In the genomic region with DNA sequence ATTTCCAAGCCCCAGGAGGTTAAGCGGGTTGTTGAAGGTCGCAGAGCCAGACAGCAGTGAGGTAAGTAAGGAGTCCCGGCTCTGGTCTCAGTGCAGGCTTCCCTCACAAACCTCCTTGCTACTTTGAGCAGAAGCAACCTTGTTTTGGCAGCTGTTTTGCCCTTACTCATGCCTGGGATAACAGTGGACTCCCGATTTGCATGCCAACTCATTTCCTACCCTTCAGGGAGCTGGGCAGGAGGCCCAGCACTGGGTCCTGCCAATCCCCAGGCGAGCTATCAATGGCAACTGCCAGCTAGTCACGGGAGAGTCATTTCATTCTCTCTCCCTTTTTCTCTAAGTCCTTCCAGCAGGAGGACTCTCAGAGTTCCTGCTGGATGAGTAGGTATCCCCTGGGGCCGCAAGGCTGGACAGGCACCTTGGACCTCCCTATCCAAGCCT, we compare ENCODE assay signal across 1 cellular context.
TF ChIP-seq lines count a peak whose summit lies in the region.

No MANE protein-coding gene starts in this region.

TF ChIP-seq in SK-N-SH, 30 proteins besides CTCF, POLR2A, EP300 and RAD21 (continued from another document):
- TF ChIP-seq FOXM1 (IDR thresholded peaks at IDR 0.05; ENCODE audit: low read depth) (0 out of 2 replicates have a peak, but pooled peaks have one; percentile 31), FOXJ3 (CRISPR knock-in tag; IDR thresholded peaks at IDR 0.05) (no peak), GABPA (IDR thresholded peaks at IDR 0.05; ENCODE audit: low read depth) (no peak), USF1 (IDR thresholded peaks at IDR 0.05; ENCODE audit: borderline replicate concordance, low read depth) (0 out of 2 replicates have a peak, but pooled peaks have one; percentile 28), TEAD4 (IDR thresholded peaks at IDR 0.05; ENCODE audit: borderline replicate concordance, insufficient read depth) (peak; percentile 75; the same call in 1 of the 2 replicates), RXRA (IDR thresholded peaks at IDR 0.05; ENCODE audit: borderline replicate concordance, low read depth) (peak; percentile 77; the same call in 1 of the 2 replicates), NFIC (IDR thresholded peaks at IDR 0.05; ENCODE audit: borderline replicate concordance) (peak; percentile 96), MEF2A (IDR thresholded peaks at IDR 0.05; ENCODE audit: borderline replicate concordance, low read depth) (0 out of 2 replicates have a peak, but pooled peaks have one; percentile 37), TCF12 (IDR thresholded peaks at IDR 0.05) (peak; percentile 89), POLR2AphosphoS5 (IDR thresholded peaks at IDR 0.05; ENCODE audit: low read depth, low read length) (no peak; the same call in 1 of the 2 replicates)
- TF ChIP-seq, protein P1, sequence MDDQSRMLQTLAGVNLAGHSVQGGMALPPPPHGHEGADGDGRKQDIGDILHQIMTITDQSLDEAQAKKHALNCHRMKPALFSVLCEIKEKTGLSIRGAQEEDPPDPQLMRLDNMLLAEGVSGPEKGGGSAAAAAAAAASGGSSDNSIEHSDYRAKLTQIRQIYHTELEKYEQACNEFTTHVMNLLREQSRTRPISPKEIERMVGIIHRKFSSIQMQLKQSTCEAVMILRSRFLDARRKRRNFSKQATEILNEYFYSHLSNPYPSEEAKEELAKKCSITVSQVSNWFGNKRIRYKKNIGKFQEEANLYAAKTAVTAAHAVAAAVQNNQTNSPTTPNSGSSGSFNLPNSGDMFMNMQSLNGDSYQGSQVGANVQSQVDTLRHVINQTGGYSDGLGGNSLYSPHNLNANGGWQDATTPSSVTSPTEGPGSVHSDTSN (IDR thresholded peaks at IDR 0.05), result peak; percentile 82
